Comparison of ENCODE assay signal across 9 cellular contexts in the genomic region with DNA sequence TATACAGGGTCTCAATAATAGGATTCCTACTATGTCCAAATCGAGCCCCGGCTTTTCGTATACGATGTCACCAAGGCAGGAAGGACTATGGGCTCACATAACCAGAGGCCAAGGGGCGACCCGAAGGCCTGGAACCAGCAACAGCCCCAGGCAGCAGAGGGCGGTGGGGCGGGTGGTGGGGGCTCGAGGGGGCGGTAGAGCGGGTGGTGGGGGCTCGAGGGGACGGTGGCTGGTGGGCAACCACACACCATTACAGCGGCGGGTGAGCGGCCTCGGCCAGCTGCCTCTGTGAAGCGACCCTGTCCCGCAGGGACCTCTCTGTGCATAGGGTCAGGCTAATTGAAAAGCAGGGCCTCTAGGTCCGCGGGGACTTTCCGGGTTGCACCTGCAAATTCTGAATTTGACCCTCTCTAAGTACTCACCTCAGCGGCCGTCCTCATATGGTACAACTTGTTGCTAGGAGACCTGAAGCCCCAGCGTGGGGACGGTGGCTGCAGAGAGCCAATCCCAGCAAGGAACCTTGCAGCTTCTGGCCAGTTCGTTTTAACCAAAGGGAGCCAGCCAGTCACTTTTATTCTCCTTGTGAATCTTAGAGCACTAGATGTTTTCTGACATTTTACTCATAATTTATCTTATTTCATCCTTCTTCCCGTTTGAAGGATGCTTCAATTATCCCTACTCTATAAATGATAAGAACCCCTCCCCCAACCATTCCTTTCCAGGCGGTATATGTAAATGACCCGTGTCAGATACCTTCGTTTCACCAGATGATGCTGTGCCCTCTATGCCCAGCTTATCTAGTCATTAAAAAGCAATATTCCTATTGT. TPM values are rescaled to one million over a fixed set of nuclear protein-coding genes. Genes with fewer than 3 reads are reported as not detected.
DNase-seq lines count a peak whose midpoint lies in the region; ATAC-seq, FAIRE-seq and TF ChIP-seq lines count a peak whose summit lies in the region.
"Had no signal": no experiment of that assay in that cellular context is flagged by ENCODE, and none has a peak within 500 bp of the region (broad histone marks: within the 10 kb centered on the region; RNA-seq: fewer than 3 reads in every experiment).

A gene with protein sequence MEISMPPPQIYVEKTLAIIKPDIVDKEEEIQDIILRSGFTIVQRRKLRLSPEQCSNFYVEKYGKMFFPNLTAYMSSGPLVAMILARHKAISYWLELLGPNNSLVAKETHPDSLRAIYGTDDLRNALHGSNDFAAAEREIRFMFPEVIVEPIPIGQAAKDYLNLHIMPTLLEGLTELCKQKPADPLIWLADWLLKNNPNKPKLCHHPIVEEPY (minus strand): TSS at position 480 of the 827 bp plus-strand sequence. CDS start 648 bp downstream, outside the sequence.

- H4K20me1 ChIP-seq in fibroblast of lung (ENCODE audit: control insufficient read depth, extremely low read depth, insufficient read depth, low read length), result no peaks in the 10 kb centered on the region

- H3K4me2 ChIP-seq in fibroblast of lung (ENCODE audit: extremely low read depth, insufficient read depth, low read length), result peak within 1 kb of the TSS; percentile 80

- no TSS peak for BruUV-seq in Panc1 (replicated peaks; lab: Mats Ljungman, UMichigan)

- H2AFZ ChIP-seq in fibroblast of lung (ENCODE audit: low read length), result peak within 1 kb of the TSS; percentile 83

- no peak within 1 kb of the TSS for H3K9ac ChIP-seq in fibroblast of lung (ENCODE audit: insufficient read depth, low read length)

- FAIRE-seq in urothelium cell line (lab: Jason Lieb, UNC), result no peak
- FAIRE-seq: endometrium had no signal

- H3K4me3 Mint-ChIP-seq in activated naive CD4-positive, alpha-beta T cell treated with anti-CD3 and anti-CD28 coated beads, Interleukin-2, amount 10 ng/mL, durations not matched to agents 7 days and 5 days, result no peak within 1 kb of the TSS

- peak within 1 kb of the TSS; percentile 81 for H3K4me3 ChIP-seq in BE2C (ENCODE audit: low read depth, low read length)
- H3K4me3 ChIP-seq in Panc1 (ENCODE audit: low read depth in 2 of 2, low read length in 2 of 2), result peak within 1 kb of the TSS; percentile 65 to 77
- peak within 1 kb of the TSS; percentile 43 to 82 (median 61) for H3K4me3 ChIP-seq in fibroblast of lung (replicated peaks in 1 of 4; ENCODE audit: control extremely low read depth in 1 of 4, insufficient read depth in 1 of 4, low read depth in 3 of 4, low read length in 4 of 4)

- H3K79me2 ChIP-seq in fibroblast of lung (ENCODE audit: control insufficient read depth, insufficient read depth, low read length), result no peaks in the 10 kb centered on the region

- intact Hi-C loops in Panc1 (cut with micrococcal nuclease; ENCODE audit: unreplicated experiment), result no loop called here

- in situ Hi-C loops in Panc1 (cut with HindIII; ENCODE audit: low pct_unique_long_range_greater_than_20kb, low sequenced_read_pairs), result no loop called here

- POLR2A ChIA-PET in Panc1 (lab: Charles Lee), result no interaction called here

- H3K36me3 ChIP-seq in BE2C (no peaks in the 10 kb centered on the region), Panc1 (ENCODE audit: control insufficient read depth, insufficient read depth, low read length) (no peaks in the 10 kb centered on the region), fibroblast of lung (ENCODE audit: control insufficient read depth, insufficient read depth, low read length) (no peaks in the 10 kb centered on the region)

- peaks cover 4% of the 10 kb centered on the region for H3K27me3 ChIP-seq in BE2C
- H3K27me3 ChIP-seq in Panc1 (ENCODE audit: control insufficient read depth, insufficient read depth, low read length), result no peaks in the 10 kb centered on the region
- H3K27me3 ChIP-seq in fibroblast of lung (ENCODE audit: control insufficient read depth, insufficient read depth, low read length), result no peaks in the 10 kb centered on the region

- H3K9me3 ChIP-seq in BE2C (no peaks in the 10 kb centered on the region), Panc1 (ENCODE audit: control insufficient read depth, insufficient read depth, low read depth, low read length) (no peaks in the 10 kb centered on the region), fibroblast of lung (ENCODE audit: control insufficient read depth, insufficient read depth, low read depth, low read length) (no peaks in the 10 kb centered on the region)

- H3K9me3 Mint-ChIP-seq in activated naive CD4-positive, alpha-beta T cell treated with anti-CD3 and anti-CD28 coated beads, Interleukin-2, amount 10 ng/mL, durations not matched to agents 7 days and 5 days, result no peaks in the 10 kb centered on the region

- H3K4me1 ChIP-seq in BE2C (no peaks in the 10 kb centered on the region), Panc1 (ENCODE audit: control insufficient read depth, insufficient read depth, low read length) (peaks cover 4% of the 10 kb centered on the region; the same call in 1 of the 2 replicates), fibroblast of lung (ENCODE audit: control insufficient read depth, extremely low read depth, insufficient read depth, low read length) (no peaks in the 10 kb centered on the region)

- CTCF ChIA-PET in Panc1 (lab: Charles Lee), result no interaction called here
- CTCF ChIA-PET in activated naive CD4-positive, alpha-beta T cell treated with anti-CD3 and anti-CD28 coated beads, Interleukin-2, amount 10 ng/mL, durations not matched to agents 7 days and 5 days (lab: Charles Lee), result interaction anchor here (1.1 to 1.4 kb wide), 2 partner anchors 62 to 70 kb away, joined by 4 read pairs; no protein-coding TSS in a partner anchor

- DNase-seq in BE2C, result peak; percentile 69
- DNase-seq in Panc1 (ENCODE audit: low read depth, low spot score), result no peak
- peak; percentile 79 to 80 for DNase-seq in fibroblast of lung (ENCODE audit: low read depth in 2 of 2)
- peak; percentile 79 for DNase-seq in mucosa of gallbladder (ENCODE audit: low spot score)
- peak; percentile 42 for DNase-seq in urothelium cell line (ENCODE audit: low spot score)
- DNase-seq in activated naive CD4-positive, alpha-beta T cell treated with anti-CD3 and anti-CD28 coated beads, Interleukin-2, amount 10 ng/mL, durations not matched to agents 7 days and 5 days, result no peak
- no peak for DNase-seq in HPDE6-E6E7 (ENCODE audit: extremely low spot score)

- peak; percentile 63 for ATAC-seq in HG02642 (IDR thresholded peaks at IDR 0.05; ENCODE audit: poor library complexity, unreplicated experiment)
- ATAC-seq in Panc1, result peak; percentile 96

- no peak within 1 kb of the TSS for H3K27ac Mint-ChIP-seq in activated naive CD4-positive, alpha-beta T cell treated with anti-CD3 and anti-CD28 coated beads, Interleukin-2, amount 10 ng/mL, durations not matched to agents 7 days and 5 days

- TF ChIP-seq CTCF in BE2C (IDR thresholded peaks at IDR 0.05; ENCODE audit: low read depth, low read length) (no peak), Panc1 (IDR thresholded peaks at IDR 0.05) (no peak), fibroblast of lung (conservative IDR thresholded peaks at IDR 0.05 in 1 of 2, IDR thresholded peaks at IDR 0.05 in 1 of 2; ENCODE audit: low read depth in 1 of 2, low read length in 2 of 2) (no peak)

- H3K27ac ChIP-seq in Panc1 (ENCODE audit: low read length), result no peak within 1 kb of the TSS
- H3K27ac ChIP-seq in fibroblast of lung (ENCODE audit: insufficient read depth, low read length), result no peak within 1 kb of the TSS

- no peaks in the 10 kb centered on the region for H3K36me3 Mint-ChIP-seq in activated naive CD4-positive, alpha-beta T cell treated with anti-CD3 and anti-CD28 coated beads, Interleukin-2, amount 10 ng/mL, durations not matched to agents 7 days and 5 days

- no peaks in the 10 kb centered on the region for H3K4me1 Mint-ChIP-seq in activated naive CD4-positive, alpha-beta T cell treated with anti-CD3 and anti-CD28 coated beads, Interleukin-2, amount 10 ng/mL, durations not matched to agents 7 days and 5 days

- H3K27me3 Mint-ChIP-seq in activated naive CD4-positive, alpha-beta T cell treated with anti-CD3 and anti-CD28 coated beads, Interleukin-2, amount 10 ng/mL, durations not matched to agents 7 days and 5 days, result peaks cover 23% of the 10 kb centered on the region

RNA-seq across cellular contexts. Expression of the gene that starts here (rescaled TPM):
- polyA plus RNA-seq in BE2C (2012; ENCODE audit: insufficient read depth, insufficient read length, low read depth), result 0.49 TPM
- total RNA-seq in Panc1 (2021; ENCODE audit: unreplicated experiment), result 1.7 TPM
- polyA plus RNA-seq in Panc1 (2012; ENCODE audit: insufficient read length), result 1.0 TPM
- total RNA-seq in fibroblast of lung, result 2.5 and 3.3 TPM in 2 replicates
- 1.2 and 1.8 TPM in 2 replicates for polyA plus RNA-seq in fibroblast of lung
- polyA plus RNA-seq in fibroblast of lung (2012), result 0.93 and 1.0 TPM in 2 replicates
- polyA minus RNA-seq in fibroblast of lung (ENCODE audit: low replicate concordance), result not detected in 2 replicates
- 17.0 TPM for total RNA-seq in mucosa of gallbladder

Comparison
In these comparisons a context has a peak if more than half of its experiments do, and no peak if none do; other contexts are left out.
1. DNase-seq: peak in BE2C (single experiment), fibroblast of lung (2 of 2), mucosa of gallbladder (single experiment) and urothelium cell line (single experiment); none in Panc1 (single experiment), activated naive CD4-positive, alpha-beta T cell treated with anti-CD3 and anti-CD28 coated beads, Interleukin-2, amount 10 ng/mL, durations not matched to agents 7 days and 5 days (single experiment) and HPDE6-E6E7 (single experiment).
2. Peak in every context shown above with its lines, with median percentiles within 50 percentile points of each other: H3K4me3 ChIP-seq.